Comparison of ENCODE assay signal across 1 cellular context in the genomic region with DNA sequence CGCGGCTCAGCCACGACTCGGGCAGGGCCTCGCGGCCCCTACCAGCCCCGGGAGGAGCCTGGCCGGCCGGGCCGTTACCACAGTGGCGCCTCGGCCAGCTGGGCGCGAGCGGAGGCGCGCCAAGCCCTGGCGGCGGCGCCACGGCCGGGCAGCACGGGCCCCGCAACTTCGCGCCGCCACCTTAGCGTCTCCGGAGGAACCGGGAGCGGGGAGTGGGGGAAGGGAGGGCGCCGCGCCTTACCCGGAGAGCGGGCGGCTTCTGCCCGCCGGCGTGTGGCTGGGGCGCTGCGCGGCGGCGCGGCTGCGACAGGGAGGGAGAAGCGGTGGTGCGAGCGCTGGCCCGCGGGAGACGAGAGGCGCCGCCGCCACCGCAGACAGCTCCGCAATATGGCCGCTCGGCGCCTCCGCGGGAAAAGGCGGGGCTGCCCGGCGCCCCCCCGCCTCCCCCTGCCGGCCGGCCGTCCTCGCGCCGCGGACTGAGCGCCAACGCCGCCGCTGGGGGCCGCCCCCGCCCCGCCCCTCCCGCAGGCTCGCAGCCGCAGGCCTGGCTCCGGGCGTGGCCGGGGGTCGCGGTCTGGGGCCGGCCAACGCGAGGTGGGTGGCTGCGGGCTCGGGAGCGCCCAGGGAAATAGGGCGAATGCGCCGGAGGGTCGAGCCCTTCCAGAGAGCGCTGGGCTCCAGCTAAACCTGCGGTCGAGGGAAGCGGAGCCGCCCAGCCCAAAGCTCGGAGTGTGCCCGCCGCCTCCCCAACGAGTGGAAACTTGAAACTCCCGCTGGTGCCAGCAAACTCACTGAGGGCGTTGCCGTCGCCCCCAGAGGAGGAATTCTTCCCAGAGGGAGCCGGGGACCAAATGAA.
TF ChIP-seq lines count a peak whose summit lies in the region.

A gene (minus strand): TSS at position 389 of the 856 bp plus-strand sequence. CDS start 16,922 bp downstream, outside the sequence.

TF ChIP-seq in WTC11, 78 proteins besides CTCF, POLR2A, EP300 and RAD21 (continued from another document):
- TF ChIP-seq, protein P1, sequence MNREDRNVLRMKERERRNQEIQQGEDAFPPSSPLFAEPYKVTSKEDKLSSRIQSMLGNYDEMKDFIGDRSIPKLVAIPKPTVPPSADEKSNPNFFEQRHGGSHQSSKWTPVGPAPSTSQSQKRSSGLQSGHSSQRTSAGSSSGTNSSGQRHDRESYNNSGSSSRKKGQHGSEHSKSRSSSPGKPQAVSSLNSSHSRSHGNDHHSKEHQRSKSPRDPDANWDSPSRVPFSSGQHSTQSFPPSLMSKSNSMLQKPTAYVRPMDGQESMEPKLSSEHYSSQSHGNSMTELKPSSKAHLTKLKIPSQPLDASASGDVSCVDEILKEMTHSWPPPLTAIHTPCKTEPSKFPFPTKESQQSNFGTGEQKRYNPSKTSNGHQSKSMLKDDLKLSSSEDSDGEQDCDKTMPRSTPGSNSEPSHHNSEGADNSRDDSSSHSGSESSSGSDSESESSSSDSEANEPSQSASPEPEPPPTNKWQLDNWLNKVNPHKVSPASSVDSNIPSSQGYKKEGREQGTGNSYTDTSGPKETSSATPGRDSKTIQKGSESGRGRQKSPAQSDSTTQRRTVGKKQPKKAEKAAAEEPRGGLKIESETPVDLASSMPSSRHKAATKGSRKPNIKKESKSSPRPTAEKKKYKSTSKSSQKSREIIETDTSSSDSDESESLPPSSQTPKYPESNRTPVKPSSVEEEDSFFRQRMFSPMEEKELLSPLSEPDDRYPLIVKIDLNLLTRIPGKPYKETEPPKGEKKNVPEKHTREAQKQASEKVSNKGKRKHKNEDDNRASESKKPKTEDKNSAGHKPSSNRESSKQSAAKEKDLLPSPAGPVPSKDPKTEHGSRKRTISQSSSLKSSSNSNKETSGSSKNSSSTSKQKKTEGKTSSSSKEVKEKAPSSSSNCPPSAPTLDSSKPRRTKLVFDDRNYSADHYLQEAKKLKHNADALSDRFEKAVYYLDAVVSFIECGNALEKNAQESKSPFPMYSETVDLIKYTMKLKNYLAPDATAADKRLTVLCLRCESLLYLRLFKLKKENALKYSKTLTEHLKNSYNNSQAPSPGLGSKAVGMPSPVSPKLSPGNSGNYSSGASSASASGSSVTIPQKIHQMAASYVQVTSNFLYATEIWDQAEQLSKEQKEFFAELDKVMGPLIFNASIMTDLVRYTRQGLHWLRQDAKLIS (CRISPR knock-in tag; IDR thresholded peaks at IDR 0.05; ENCODE audit: borderline replicate concordance): no peak
- TF ChIP-seq OVOL2 (CRISPR knock-in tag; IDR thresholded peaks at IDR 0.05; ENCODE audit: borderline replicate concordance): no peak
- TF ChIP-seq, protein P2, sequence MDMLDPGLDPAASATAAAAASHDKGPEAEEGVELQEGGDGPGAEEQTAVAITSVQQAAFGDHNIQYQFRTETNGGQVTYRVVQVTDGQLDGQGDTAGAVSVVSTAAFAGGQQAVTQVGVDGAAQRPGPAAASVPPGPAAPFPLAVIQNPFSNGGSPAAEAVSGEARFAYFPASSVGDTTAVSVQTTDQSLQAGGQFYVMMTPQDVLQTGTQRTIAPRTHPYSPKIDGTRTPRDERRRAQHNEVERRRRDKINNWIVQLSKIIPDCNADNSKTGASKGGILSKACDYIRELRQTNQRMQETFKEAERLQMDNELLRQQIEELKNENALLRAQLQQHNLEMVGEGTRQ (CRISPR knock-in tag; IDR thresholded peaks at IDR 0.05): no peak; the same call in 1 of the 2 replicates
- TF ChIP-seq, protein P3, sequence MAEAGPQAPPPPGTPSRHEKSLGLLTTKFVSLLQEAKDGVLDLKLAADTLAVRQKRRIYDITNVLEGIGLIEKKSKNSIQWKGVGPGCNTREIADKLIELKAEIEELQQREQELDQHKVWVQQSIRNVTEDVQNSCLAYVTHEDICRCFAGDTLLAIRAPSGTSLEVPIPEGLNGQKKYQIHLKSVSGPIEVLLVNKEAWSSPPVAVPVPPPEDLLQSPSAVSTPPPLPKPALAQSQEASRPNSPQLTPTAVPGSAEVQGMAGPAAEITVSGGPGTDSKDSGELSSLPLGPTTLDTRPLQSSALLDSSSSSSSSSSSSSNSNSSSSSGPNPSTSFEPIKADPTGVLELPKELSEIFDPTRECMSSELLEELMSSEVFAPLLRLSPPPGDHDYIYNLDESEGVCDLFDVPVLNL (CRISPR knock-in tag; IDR thresholded peaks at IDR 0.05; ENCODE audit: borderline replicate concordance, low read depth): peak; percentile 81
- TF ChIP-seq, protein P4, sequence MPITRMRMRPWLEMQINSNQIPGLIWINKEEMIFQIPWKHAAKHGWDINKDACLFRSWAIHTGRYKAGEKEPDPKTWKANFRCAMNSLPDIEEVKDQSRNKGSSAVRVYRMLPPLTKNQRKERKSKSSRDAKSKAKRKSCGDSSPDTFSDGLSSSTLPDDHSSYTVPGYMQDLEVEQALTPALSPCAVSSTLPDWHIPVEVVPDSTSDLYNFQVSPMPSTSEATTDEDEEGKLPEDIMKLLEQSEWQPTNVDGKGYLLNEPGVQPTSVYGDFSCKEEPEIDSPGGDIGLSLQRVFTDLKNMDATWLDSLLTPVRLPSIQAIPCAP (CRISPR knock-in tag; IDR thresholded peaks at IDR 0.05): no peak
- TF ChIP-seq SMAD3 (CRISPR knock-in tag; IDR thresholded peaks at IDR 0.05; ENCODE audit: borderline replicate concordance): no peak
- TF ChIP-seq ELF4 (CRISPR knock-in tag; IDR thresholded peaks at IDR 0.05; ENCODE audit: low read depth): 0 out of 2 replicates have a peak, but pooled peaks have one; percentile 32
- TF ChIP-seq, protein P5, sequence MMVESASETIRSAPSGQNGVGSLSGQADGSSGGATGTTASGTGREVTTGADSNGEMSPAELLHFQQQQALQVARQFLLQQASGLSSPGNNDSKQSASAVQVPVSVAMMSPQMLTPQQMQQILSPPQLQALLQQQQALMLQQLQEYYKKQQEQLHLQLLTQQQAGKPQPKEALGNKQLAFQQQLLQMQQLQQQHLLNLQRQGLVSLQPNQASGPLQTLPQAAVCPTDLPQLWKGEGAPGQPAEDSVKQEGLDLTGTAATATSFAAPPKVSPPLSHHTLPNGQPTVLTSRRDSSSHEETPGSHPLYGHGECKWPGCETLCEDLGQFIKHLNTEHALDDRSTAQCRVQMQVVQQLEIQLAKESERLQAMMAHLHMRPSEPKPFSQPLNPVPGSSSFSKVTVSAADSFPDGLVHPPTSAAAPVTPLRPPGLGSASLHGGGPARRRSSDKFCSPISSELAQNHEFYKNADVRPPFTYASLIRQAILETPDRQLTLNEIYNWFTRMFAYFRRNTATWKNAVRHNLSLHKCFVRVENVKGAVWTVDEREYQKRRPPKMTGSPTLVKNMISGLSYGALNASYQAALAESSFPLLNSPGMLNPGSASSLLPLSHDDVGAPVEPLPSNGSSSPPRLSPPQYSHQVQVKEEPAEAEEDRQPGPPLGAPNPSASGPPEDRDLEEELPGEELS (CRISPR knock-in tag; IDR thresholded peaks at IDR 0.05): peak; percentile 15; the same call in 1 of the 2 replicates
- no peak for TF ChIP-seq FOXJ3 (CRISPR knock-in tag; IDR thresholded peaks at IDR 0.05; ENCODE audit: borderline replicate concordance)
- TF ChIP-seq ZNF121 (CRISPR knock-in tag; IDR thresholded peaks at IDR 0.05): no peak
- TF ChIP-seq, protein P6, sequence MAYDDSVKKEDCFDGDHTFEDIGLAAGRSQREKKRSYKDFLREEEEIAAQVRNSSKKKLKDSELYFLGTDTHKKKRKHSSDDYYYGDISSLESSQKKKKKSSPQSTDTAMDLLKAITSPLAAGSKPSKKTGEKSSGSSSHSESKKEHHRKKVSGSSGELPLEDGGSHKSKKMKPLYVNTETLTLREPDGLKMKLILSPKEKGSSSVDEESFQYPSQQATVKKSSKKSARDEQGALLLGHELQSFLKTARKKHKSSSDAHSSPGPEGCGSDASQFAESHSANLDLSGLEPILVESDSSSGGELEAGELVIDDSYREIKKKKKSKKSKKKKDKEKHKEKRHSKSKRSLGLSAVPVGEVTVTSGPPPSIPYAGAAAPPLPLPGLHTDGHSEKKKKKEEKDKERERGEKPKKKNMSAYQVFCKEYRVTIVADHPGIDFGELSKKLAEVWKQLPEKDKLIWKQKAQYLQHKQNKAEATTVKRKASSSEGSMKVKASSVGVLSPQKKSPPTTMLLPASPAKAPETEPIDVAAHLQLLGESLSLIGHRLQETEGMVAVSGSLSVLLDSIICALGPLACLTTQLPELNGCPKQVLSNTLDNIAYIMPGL (CRISPR knock-in tag; IDR thresholded peaks at IDR 0.05): peak; percentile 46
- no peak for TF ChIP-seq RELA (CRISPR knock-in tag; IDR thresholded peaks at IDR 0.05; ENCODE audit: borderline replicate concordance)
- TF ChIP-seq NFE2L1 (CRISPR knock-in tag; IDR thresholded peaks at IDR 0.05): peak; percentile 35; the same call in 1 of the 2 replicates
- TF ChIP-seq JUN (CRISPR knock-in tag; IDR thresholded peaks at IDR 0.05): peak; percentile 46; the same call in 1 of the 2 replicates
- TF ChIP-seq, protein P7, sequence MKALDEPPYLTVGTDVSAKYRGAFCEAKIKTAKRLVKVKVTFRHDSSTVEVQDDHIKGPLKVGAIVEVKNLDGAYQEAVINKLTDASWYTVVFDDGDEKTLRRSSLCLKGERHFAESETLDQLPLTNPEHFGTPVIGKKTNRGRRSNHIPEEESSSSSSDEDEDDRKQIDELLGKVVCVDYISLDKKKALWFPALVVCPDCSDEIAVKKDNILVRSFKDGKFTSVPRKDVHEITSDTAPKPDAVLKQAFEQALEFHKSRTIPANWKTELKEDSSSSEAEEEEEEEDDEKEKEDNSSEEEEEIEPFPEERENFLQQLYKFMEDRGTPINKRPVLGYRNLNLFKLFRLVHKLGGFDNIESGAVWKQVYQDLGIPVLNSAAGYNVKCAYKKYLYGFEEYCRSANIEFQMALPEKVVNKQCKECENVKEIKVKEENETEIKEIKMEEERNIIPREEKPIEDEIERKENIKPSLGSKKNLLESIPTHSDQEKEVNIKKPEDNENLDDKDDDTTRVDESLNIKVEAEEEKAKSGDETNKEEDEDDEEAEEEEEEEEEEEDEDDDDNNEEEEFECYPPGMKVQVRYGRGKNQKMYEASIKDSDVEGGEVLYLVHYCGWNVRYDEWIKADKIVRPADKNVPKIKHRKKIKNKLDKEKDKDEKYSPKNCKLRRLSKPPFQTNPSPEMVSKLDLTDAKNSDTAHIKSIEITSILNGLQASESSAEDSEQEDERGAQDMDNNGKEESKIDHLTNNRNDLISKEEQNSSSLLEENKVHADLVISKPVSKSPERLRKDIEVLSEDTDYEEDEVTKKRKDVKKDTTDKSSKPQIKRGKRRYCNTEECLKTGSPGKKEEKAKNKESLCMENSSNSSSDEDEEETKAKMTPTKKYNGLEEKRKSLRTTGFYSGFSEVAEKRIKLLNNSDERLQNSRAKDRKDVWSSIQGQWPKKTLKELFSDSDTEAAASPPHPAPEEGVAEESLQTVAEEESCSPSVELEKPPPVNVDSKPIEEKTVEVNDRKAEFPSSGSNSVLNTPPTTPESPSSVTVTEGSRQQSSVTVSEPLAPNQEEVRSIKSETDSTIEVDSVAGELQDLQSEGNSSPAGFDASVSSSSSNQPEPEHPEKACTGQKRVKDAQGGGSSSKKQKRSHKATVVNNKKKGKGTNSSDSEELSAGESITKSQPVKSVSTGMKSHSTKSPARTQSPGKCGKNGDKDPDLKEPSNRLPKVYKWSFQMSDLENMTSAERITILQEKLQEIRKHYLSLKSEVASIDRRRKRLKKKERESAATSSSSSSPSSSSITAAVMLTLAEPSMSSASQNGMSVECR (CRISPR knock-in tag; IDR thresholded peaks at IDR 0.05; ENCODE audit: borderline replicate concordance): no peak
- peak; percentile 72 for TF ChIP-seq FOXP1 (CRISPR knock-in tag; IDR thresholded peaks at IDR 0.05; ENCODE audit: borderline replicate concordance)
- no peak for TF ChIP-seq NR1H2 (CRISPR knock-in tag; IDR thresholded peaks at IDR 0.05)
- no peak for TF ChIP-seq EMX1 (CRISPR knock-in tag; IDR thresholded peaks at IDR 0.05)
- no peak for TF ChIP-seq PRRX2 (CRISPR knock-in tag; IDR thresholded peaks at IDR 0.05)
- no peak for TF ChIP-seq NR2C2 (CRISPR knock-in tag; IDR thresholded peaks at IDR 0.05)
- TF ChIP-seq HMGA2 (CRISPR knock-in tag; IDR thresholded peaks at IDR 0.05): no peak
- no peak; the same call in 1 of the 2 replicates for TF ChIP-seq TEAD1 (CRISPR knock-in tag; IDR thresholded peaks at IDR 0.05)
- TF ChIP-seq, protein P8, sequence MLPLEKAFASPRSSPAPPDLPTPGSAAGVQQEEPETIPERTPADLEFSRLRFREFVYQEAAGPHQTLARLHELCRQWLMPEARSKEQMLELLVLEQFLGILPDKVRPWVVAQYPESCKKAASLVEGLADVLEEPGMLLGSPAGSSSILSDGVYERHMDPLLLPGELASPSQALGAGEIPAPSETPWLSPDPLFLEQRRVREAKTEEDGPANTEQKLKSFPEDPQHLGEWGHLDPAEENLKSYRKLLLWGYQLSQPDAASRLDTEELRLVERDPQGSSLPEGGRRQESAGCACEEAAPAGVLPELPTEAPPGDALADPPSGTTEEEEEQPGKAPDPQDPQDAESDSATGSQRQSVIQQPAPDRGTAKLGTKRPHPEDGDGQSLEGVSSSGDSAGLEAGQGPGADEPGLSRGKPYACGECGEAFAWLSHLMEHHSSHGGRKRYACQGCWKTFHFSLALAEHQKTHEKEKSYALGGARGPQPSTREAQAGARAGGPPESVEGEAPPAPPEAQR (CRISPR knock-in tag; IDR thresholded peaks at IDR 0.05): no peak
- no peak for TF ChIP-seq RORB (CRISPR knock-in tag; IDR thresholded peaks at IDR 0.05)
TF ChIP-seq in WTC11: peak in this region for 16.
